Comparison of ENCODE assay signal across 30 cellular contexts in genomic region chr22:49881856-49882255, GRCh38. TPM values are rescaled to one million over a fixed set of nuclear protein-coding genes. Genes with fewer than 3 reads are reported as not detected.
DNase-seq lines count a peak whose midpoint lies in the region; ATAC-seq, FAIRE-seq and TF ChIP-seq lines count a peak whose summit lies in the region.
"Had no signal": no experiment of that assay in that cellular context is flagged by ENCODE, and none has a peak within 500 bp of the region (broad histone marks: within the 10 kb centered on the region; RNA-seq: fewer than 3 reads in every experiment).

No MANE protein-coding gene starts in this region.

- no peak for DNase-seq in activated CD8-positive, alpha-beta memory T cell treated with anti-CD3 and anti-CD28 coated beads, Interleukin-2, amount 10 ng/mL, durations not matched to agents 7 days and 5 days
- no peak for DNase-seq in activated CD8-positive, alpha-beta memory T cell treated with anti-CD3 and anti-CD28 coated beads, Interleukin-2, amount 50 U/mL, for 4 hours
- no peak for DNase-seq in GM18507 (ENCODE audit: extremely low spot score, insufficient read length, low read depth)
- no peak for DNase-seq in stimulated activated naive B cell treated with anti-CD40 and anti-IgM and Interleukin-4, amounts not matched to agents 10 μg/mL and 1 μg/mL and 100 μg/mL, for 72 hours
- DNase-seq in colonic mucosa, result no peak
- no peak for DNase-seq in NCI-H2171 (lab: John Stamatoyannopoulos, UW)
- DNase-seq: activated CD4-positive, alpha-beta T cell treated with anti-CD3 and anti-CD28 coated beads, Interleukin-2, amount 10 ng/mL, durations not matched to agents 7 days and 5 days; activated naive CD4-positive, alpha-beta T cell treated with anti-CD3 and anti-CD28 coated beads, Interleukin-2, amount 50 U/mL, for 16 hours; CD8-positive, alpha-beta T cell; effector CD8-positive, alpha-beta T cell; immature natural killer cell; left colon; NCI-H146; NCI-H2107; NCI-H774; occipital lobe; right lobe of liver; SHP77 treated with DMSO at 0.1 percent for 48 hours; stimulated activated CD4-positive, alpha-beta T cell treated with anti-CD3 and anti-CD28 coated beads, Interleukin-12 subunit alpha, Interleukin-12 subunit beta, amount 100 ng/mL, for 4 hours; stimulated activated CD4-positive, alpha-beta T cell treated with anti-CD3 and anti-CD28 coated beads, Interleukin-2, amount 100 ng/mL, for 48 hours; upper lobe of left lung had no signal

- H3K4me1 Mint-ChIP-seq in activated CD8-positive, alpha-beta memory T cell treated with anti-CD3 and anti-CD28 coated beads, Interleukin-2, amount 10 ng/mL, durations not matched to agents 7 days and 5 days, result peaks cover 41% of the 10 kb centered on the region
- H3K4me1 Mint-ChIP-seq in stimulated activated naive B cell treated with anti-CD40 and anti-IgM and Interleukin-4, amounts not matched to agents 10 μg/mL and 1 μg/mL and 100 μg/mL, for 72 hours, result peaks cover 16 to 25% of the 10 kb centered on the region in 2 donors

- H3K27ac Mint-ChIP-seq in activated CD8-positive, alpha-beta memory T cell treated with anti-CD3 and anti-CD28 coated beads, Interleukin-2, amount 10 ng/mL, durations not matched to agents 7 days and 5 days, result peak overlapping the region; percentile 68
- no peak overlapping the region for H3K27ac Mint-ChIP-seq in stimulated activated naive B cell treated with anti-CD40 and anti-IgM and Interleukin-4, amounts not matched to agents 10 μg/mL and 1 μg/mL and 100 μg/mL, for 72 hours
- H3K27ac Mint-ChIP-seq: CD8-positive, alpha-beta T cell; GM23338; natural killer cell treated with Interleukin-12 subunit alpha and Interleukin-12 subunit beta and Interleukin-15 and Interleukin-18, amount 100 ng/mL, for 72 hours had no signal

- H3K27ac ChIP-seq in VCaP, result peak overlapping the region; percentile 24; the same call in 1 of the 2 replicates
- H3K27ac ChIP-seq in colonic mucosa, result no peak overlapping the region
- H3K27ac ChIP-seq: breast epithelium, coronary artery, prostate gland, right lobe of liver, upper lobe of left lung had no signal

- CTCF ChIA-PET in activated CD8-positive, alpha-beta memory T cell treated with anti-CD3 and anti-CD28 coated beads, Interleukin-2, amount 10 ng/mL, durations not matched to agents 7 days and 5 days (lab: Charles Lee), result interaction anchor here (1.5 kb wide), 2 partner anchors 14 to 114 kb away, joined by 4 to 5 read pairs; no protein-coding TSS in a partner anchor

- H3K9me3 Mint-ChIP-seq in activated CD8-positive, alpha-beta memory T cell treated with anti-CD3 and anti-CD28 coated beads, Interleukin-2, amount 10 ng/mL, durations not matched to agents 7 days and 5 days (ENCODE audit: low read depth), result peaks cover 2% of the 10 kb centered on the region
- peaks cover 0 to 2% of the 10 kb centered on the region in 2 donors for H3K9me3 Mint-ChIP-seq in stimulated activated naive B cell treated with anti-CD40 and anti-IgM and Interleukin-4, amounts not matched to agents 10 μg/mL and 1 μg/mL and 100 μg/mL, for 72 hours
- H3K9me3 Mint-ChIP-seq: activated CD4-positive, alpha-beta T cell treated with anti-CD3 and anti-CD28 coated beads, Interleukin-2, amount 10 ng/mL, durations not matched to agents 7 days and 5 days; CD8-positive, alpha-beta T cell; immature natural killer cell; natural killer cell treated with Interleukin-12 subunit alpha and Interleukin-12 subunit beta and Interleukin-15 and Interleukin-18, amount 100 ng/mL, for 72 hours had no signal

- no peak for TF ChIP-seq CTCF in VCaP (conservative IDR thresholded peaks at IDR 0.05)
- TF ChIP-seq CTCF in colonic mucosa (IDR thresholded peaks at IDR 0.05), result no peak

- no peaks in the 10 kb centered on the region for H3K36me3 ChIP-seq in colonic mucosa
- H3K36me3 ChIP-seq: breast epithelium, prostate gland had no signal

- no peaks in the 10 kb centered on the region for H3K27me3 Mint-ChIP-seq in activated CD8-positive, alpha-beta memory T cell treated with anti-CD3 and anti-CD28 coated beads, Interleukin-2, amount 10 ng/mL, durations not matched to agents 7 days and 5 days
- H3K27me3 Mint-ChIP-seq in stimulated activated naive B cell treated with anti-CD40 and anti-IgM and Interleukin-4, amounts not matched to agents 10 μg/mL and 1 μg/mL and 100 μg/mL, for 72 hours, result no peaks in the 10 kb centered on the region
- H3K27me3 Mint-ChIP-seq: activated CD4-positive, alpha-beta T cell treated with anti-CD3 and anti-CD28 coated beads, Interleukin-2, amount 10 ng/mL, durations not matched to agents 7 days and 5 days; natural killer cell treated with Interleukin-12 subunit alpha and Interleukin-12 subunit beta and Interleukin-15 and Interleukin-18, amount 100 ng/mL, for 72 hours had no signal

- ATAC-seq in activated CD8-positive, alpha-beta memory T cell treated with anti-CD3 and anti-CD28 coated beads, Interleukin-2, amount 10 ng/mL, durations not matched to agents 7 days and 5 days, result no peak
- peak; percentile 18 to 22 for ATAC-seq in stimulated activated naive B cell treated with anti-CD40 and anti-IgM and Interleukin-4, amounts not matched to agents 10 μg/mL and 1 μg/mL and 100 μg/mL, for 72 hours (replicated peaks)
- ATAC-seq in HG03521 (IDR thresholded peaks at IDR 0.05; ENCODE audit: unreplicated experiment), result no peak
- ATAC-seq: CD8-positive, alpha-beta T cell; GM23338; left colon; natural killer cell treated with Interleukin-12 subunit alpha and Interleukin-12 subunit beta and Interleukin-15 and Interleukin-18, amount 100 ng/mL, for 72 hours; right lobe of liver; WTC11 had no signal

- peaks cover 48% of the 10 kb centered on the region for H3K36me3 Mint-ChIP-seq in activated CD8-positive, alpha-beta memory T cell treated with anti-CD3 and anti-CD28 coated beads, Interleukin-2, amount 10 ng/mL, durations not matched to agents 7 days and 5 days
- H3K36me3 Mint-ChIP-seq in stimulated activated naive B cell treated with anti-CD40 and anti-IgM and Interleukin-4, amounts not matched to agents 10 μg/mL and 1 μg/mL and 100 μg/mL, for 72 hours, result peaks cover 42 to 63% of the 10 kb centered on the region in 2 donors
- H3K36me3 Mint-ChIP-seq: natural killer cell treated with Interleukin-12 subunit alpha and Interleukin-12 subunit beta and Interleukin-15 and Interleukin-18, amount 100 ng/mL, for 72 hours had no signal

- intact Hi-C loops in colonic mucosa (cut with DNase I), result no loop called here

- H3K9me3 ChIP-seq in colonic mucosa, result no peaks in the 10 kb centered on the region
- H3K9me3 ChIP-seq: prostate gland, right lobe of liver, upper lobe of left lung had no signal

- H3K4me3 ChIP-seq in colonic mucosa, result no peak overlapping the region
- H3K4me3 ChIP-seq: breast epithelium, coronary artery, GM23338, prostate gland, right lobe of liver, upper lobe of left lung had no signal

- no peaks in the 10 kb centered on the region for H3K27me3 ChIP-seq in colonic mucosa
- H3K27me3 ChIP-seq: breast epithelium, right lobe of liver, upper lobe of left lung had no signal

- no peaks in the 10 kb centered on the region for H3K4me1 ChIP-seq in colonic mucosa
- H3K4me1 ChIP-seq: breast epithelium, prostate gland, right lobe of liver, upper lobe of left lung had no signal

- FAIRE-seq in GM18507 (lab: Jason Lieb, UNC), result peak; percentile 68
- FAIRE-seq: RCC 7860 had no signal

- H3K4me3 Mint-ChIP-seq in activated CD8-positive, alpha-beta memory T cell treated with anti-CD3 and anti-CD28 coated beads, Interleukin-2, amount 10 ng/mL, durations not matched to agents 7 days and 5 days, result no peak overlapping the region
- no peak overlapping the region for H3K4me3 Mint-ChIP-seq in stimulated activated naive B cell treated with anti-CD40 and anti-IgM and Interleukin-4, amounts not matched to agents 10 μg/mL and 1 μg/mL and 100 μg/mL, for 72 hours
- H3K4me3 Mint-ChIP-seq: activated CD4-positive, alpha-beta T cell treated with anti-CD3 and anti-CD28 coated beads, Interleukin-2, amount 10 ng/mL, durations not matched to agents 7 days and 5 days; GM23338; immature natural killer cell; natural killer cell treated with Interleukin-12 subunit alpha and Interleukin-12 subunit beta and Interleukin-15 and Interleukin-18, amount 100 ng/mL, for 72 hours; WTC11 had no signal

- H3K9ac ChIP-seq in colonic mucosa (ENCODE audit: low read depth in 2 of 2, low read length in 2 of 2), result no peak overlapping the region

RNA-seq across cellular contexts. Expression of gene ZBED4, which starts 28.2 kb away (rescaled TPM):
- 10 to 100 TPM; 24.1 to 25.7 TPM for total RNA-seq in activated CD8-positive, alpha-beta memory T cell treated with anti-CD3 and anti-CD28 coated beads, Interleukin-2, amount 10 ng/mL, durations not matched to agents 7 days and 5 days
- 10 to 100 TPM; 16.2 to 19.9 TPM for total RNA-seq in colonic mucosa

RNA-seq across cellular contexts. Expression of gene ALG12, which starts 36.4 kb away (rescaled TPM):
- total RNA-seq in activated CD8-positive, alpha-beta memory T cell treated with anti-CD3 and anti-CD28 coated beads, Interleukin-2, amount 10 ng/mL, durations not matched to agents 7 days and 5 days, result 10 to 100 TPM; 16.8 to 18.8 TPM
- 10 to 100 TPM; 17.8 to 43.5 TPM for total RNA-seq in colonic mucosa

RNA-seq across cellular contexts. Expression of gene CRELD2, which starts 36.6 kb away (rescaled TPM):
- total RNA-seq in activated CD8-positive, alpha-beta memory T cell treated with anti-CD3 and anti-CD28 coated beads, Interleukin-2, amount 10 ng/mL, durations not matched to agents 7 days and 5 days, result 10 to 100 TPM; 43.9 to 51.2 TPM
- total RNA-seq in colonic mucosa, result 100 to 1,000 TPM in 1 of 2 donors, 10 to 100 TPM in 1; 43.6 to 133 TPM

RNA-seq across cellular contexts. Expression of gene BRD1, which starts 54.2 kb away (rescaled TPM):
- total RNA-seq in activated CD8-positive, alpha-beta memory T cell treated with anti-CD3 and anti-CD28 coated beads, Interleukin-2, amount 10 ng/mL, durations not matched to agents 7 days and 5 days, result 10 to 100 TPM; 49.9 to 56.6 TPM
- 10 to 100 TPM; 32.7 to 37.7 TPM for total RNA-seq in colonic mucosa

Comparison
In these comparisons a context has a peak if more than half of its experiments do, and no peak if none do; other contexts are left out.
1. ATAC-seq: peak in stimulated activated naive B cell treated with anti-CD40 and anti-IgM and Interleukin-4, amounts not matched to agents 10 μg/mL and 1 μg/mL and 100 μg/mL, for 72 hours (2 of 2); none in activated CD8-positive, alpha-beta memory T cell treated with anti-CD3 and anti-CD28 coated beads, Interleukin-2, amount 10 ng/mL, durations not matched to agents 7 days and 5 days (single experiment) and HG03521 (single experiment).